Comparison of ENCODE assay signal across 9 cellular contexts in genomic region chr1:38045431-38046332, GRCh38. TPM values are rescaled to one million over a fixed set of nuclear protein-coding genes. Genes with fewer than 3 reads are reported as not detected.
DNase-seq lines count a peak whose midpoint lies in the region; ATAC-seq, FAIRE-seq and TF ChIP-seq lines count a peak whose summit lies in the region.
"Had no signal": no experiment of that assay in that cellular context is flagged by ENCODE, and none has a peak within 500 bp of the region (broad histone marks: within the 10 kb centered on the region; RNA-seq: fewer than 3 reads in every experiment).

No MANE protein-coding gene starts in this region.

- no peak overlapping the region for H3K27ac ChIP-seq in SK-N-SH (ENCODE audit: low read depth in 2 of 2, low read length in 1 of 2)

- H3K27ac Mint-ChIP-seq in progenitor cell of endocrine pancreas, result no peak overlapping the region

- 6% methylated on average over 20 of the region's 114 CpGs for WGBS in SK-N-SH (ENCODE audit: low lambda C conversion rate)

- H3K4me1 Mint-ChIP-seq in progenitor cell of endocrine pancreas (ENCODE audit: low read depth), result peaks cover 1% of the 10 kb centered on the region

- H3K79me2 ChIP-seq in SK-N-SH (ENCODE audit: insufficient read depth), result no peaks in the 10 kb centered on the region

- no peak for FAIRE-seq in urothelium cell line (lab: Jason Lieb, UNC)
- FAIRE-seq: islet of Langerhans had no signal

- H2AFZ ChIP-seq in SK-N-SH (ENCODE audit: low read depth), result no peak overlapping the region

- H3K36me3 ChIP-seq in SK-N-SH (replicated peaks in 1 of 2; ENCODE audit: control insufficient read depth in 1 of 2, insufficient read depth in 2 of 2, low read length in 1 of 2), result no peaks in the 10 kb centered on the region

- no peak overlapping the region for H3K9ac ChIP-seq in SK-N-SH

- POLR2A ChIA-PET in SK-N-SH (lab: Yijun Ruan, JAX), result no interaction called here

- H3K4me2 ChIP-seq in SK-N-SH, result no peak overlapping the region

- H3K4me3 ChIP-seq in SK-N-SH (ENCODE audit: low read depth in 2 of 2, low read length in 1 of 2), result no peak overlapping the region

- TF ChIP-seq EP300 in SK-N-SH (IDR thresholded peaks at IDR 0.05; ENCODE audit: borderline replicate concordance in 1 of 2, low read depth in 1 of 2, low read length in 1 of 2), result no peak

- no peaks in the 10 kb centered on the region for H3K9me2 ChIP-seq in SK-N-SH

- H3F3A ChIP-seq in SK-N-SH (replicated peaks; ENCODE audit: insufficient read depth), result no peaks in the 10 kb centered on the region

- no peaks in the 10 kb centered on the region for H3K9me3 Mint-ChIP-seq in progenitor cell of endocrine pancreas (ENCODE audit: low read depth)

- peaks cover 4% of the 10 kb centered on the region; the same call in 1 of the 2 replicates for H4K20me1 ChIP-seq in SK-N-SH (ENCODE audit: insufficient read depth)

- peak; percentile 55 for DNase-seq in SK-N-SH
- DNase-seq in NCI-H1105 treated with DMSO at 0.1 percent for 48 hours (lab: John Stamatoyannopoulos, UW), result peak; percentile 61
- peak; percentile 24 for DNase-seq in dermis blood vessel endothelial cell
- no peak for DNase-seq in progenitor cell of endocrine pancreas (ENCODE audit: low spot score, unreplicated experiment)
- no peak for DNase-seq in DMS153 (lab: John Stamatoyannopoulos, UW)
- no peak for DNase-seq in urothelium cell line (ENCODE audit: low spot score)
- no peak for DNase-seq in HCEC 1CT

- H3K27me3 ChIP-seq in SK-N-SH (ENCODE audit: insufficient read depth), result peaks cover 60% of the 10 kb centered on the region

- no peaks in the 10 kb centered on the region; a peak in 1 of 4 replicates for H3K4me1 ChIP-seq in SK-N-SH (ENCODE audit: control insufficient read depth in 1 of 2, insufficient read depth in 2 of 2, low read depth in 1 of 2, low read length in 1 of 2)

- CTCF ChIA-PET in SK-N-SH (lab: Yijun Ruan, JAX), result interaction anchor here (0.8 to 5.8 kb wide), 7 partner anchors 12 to 55 kb away, joined by 3 to 20 read pairs (median 3); no protein-coding TSS in a partner anchor

- H3K4me3 Mint-ChIP-seq in progenitor cell of endocrine pancreas (ENCODE audit: low read depth), result peak overlapping the region; percentile 21

- peaks cover 78% of the 10 kb centered on the region for H3K27me3 Mint-ChIP-seq in progenitor cell of endocrine pancreas

- ATAC-seq in SK-N-SH treated with all-trans-retinoic acid at 6 μM for 48 hours, result no peak

- no peak for TF ChIP-seq RAD21 in SK-N-SH (IDR thresholded peaks at IDR 0.05; ENCODE audit: low read length)

- no peaks in the 10 kb centered on the region for H3K36me3 Mint-ChIP-seq in progenitor cell of endocrine pancreas (ENCODE audit: insufficient read depth)

- TF ChIP-seq CTCF in SK-N-SH (IDR thresholded peaks at IDR 0.05), result no peak
- TF ChIP-seq CTCF in progenitor cell of endocrine pancreas (IDR thresholded peaks at IDR 0.05; ENCODE audit: unreplicated experiment), result no peak

- H3K9me3 ChIP-seq in SK-N-SH, result no peaks in the 10 kb centered on the region

TF ChIP-seq in SK-N-SH, 30 proteins besides CTCF, POLR2A, EP300 and RAD21:
- TF ChIP-seq EZH2phosphoT487 (IDR thresholded peaks at IDR 0.05; ENCODE audit: borderline replicate concordance, low read depth), result peak; percentile 82; the same call in 1 of the 2 replicates
- TF ChIP-seq ELF1 (IDR thresholded peaks at IDR 0.05), result no peak

TF ChIP-seq in SK-N-SH treated with all-trans-retinoic acid at 6 μM for 48 hours, 23 proteins besides CTCF, POLR2A, EP300 and RAD21:
- no peak for TF ChIP-seq GLIS3 (CRISPR knock-in tag; IDR thresholded peaks at IDR 0.05)
- TF ChIP-seq RARB (CRISPR knock-in tag; IDR thresholded peaks at IDR 0.05), result no peak
- TF ChIP-seq BACH2 (CRISPR knock-in tag; IDR thresholded peaks at IDR 0.05; ENCODE audit: borderline replicate concordance), result no peak
- TF ChIP-seq ZFP30 (CRISPR knock-in tag; IDR thresholded peaks at IDR 0.05), result no peak
- no peak for TF ChIP-seq ZNF70 (CRISPR knock-in tag; IDR thresholded peaks at IDR 0.05)
- no peak for TF ChIP-seq SNAI2 (CRISPR knock-in tag; IDR thresholded peaks at IDR 0.05)
- TF ChIP-seq ISL1 (CRISPR knock-in tag; IDR thresholded peaks at IDR 0.05), result no peak
- no peak for TF ChIP-seq ESRRG (CRISPR knock-in tag; IDR thresholded peaks at IDR 0.05)
- no peak for TF ChIP-seq TSHZ2 (CRISPR knock-in tag; IDR thresholded peaks at IDR 0.05)
- TF ChIP-seq CSRNP3 (CRISPR knock-in tag; IDR thresholded peaks at IDR 0.05), result no peak
- no peak for TF ChIP-seq ZFP3 (CRISPR knock-in tag; IDR thresholded peaks at IDR 0.05)
- TF ChIP-seq ARNTL (CRISPR knock-in tag; IDR thresholded peaks at IDR 0.05; ENCODE audit: borderline replicate concordance, low read depth), result no peak
- TF ChIP-seq ZNF565 (CRISPR knock-in tag; conservative IDR thresholded peaks at IDR 0.05; ENCODE audit: low read depth), result no peak
- TF ChIP-seq CSDC2 (CRISPR knock-in tag; IDR thresholded peaks at IDR 0.05), result no peak
- no peak for TF ChIP-seq CREB5 (CRISPR knock-in tag; IDR thresholded peaks at IDR 0.05; ENCODE audit: low read depth)

RNA-seq across cellular contexts. Expression of gene POU3F1, which starts 0.9 kb away (rescaled TPM):
- not detected in 2 replicates for polyA plus RNA-seq in SK-N-SH (2012; rRNA removed)
- not detected in 2 replicates for polyA plus RNA-seq in SK-N-SH (2012; cell fraction: cytosol; rRNA removed)
- polyA plus RNA-seq in SK-N-SH (2012; cell fraction: nucleus; rRNA removed), result not detected in 2 replicates
- total RNA-seq in dermis blood vessel endothelial cell (under 0.01 and 0.05 TPM in 2 replicates), progenitor cell of endocrine pancreas (0.31 and 0.43 TPM in 2 replicates)

RNA-seq across cellular contexts. Expression of gene UTP11, which starts 33.1 kb away (rescaled TPM):
- polyA plus RNA-seq in SK-N-SH (2012; rRNA removed), result 26.8 and 27.3 TPM in 2 replicates
- 38.0 and 45.1 TPM in 2 replicates for polyA plus RNA-seq in SK-N-SH (2012; cell fraction: cytosol; rRNA removed)
- 12.3 and 17.0 TPM in 2 replicates for polyA plus RNA-seq in SK-N-SH (2012; cell fraction: nucleus; rRNA removed)
- total RNA-seq in dermis blood vessel endothelial cell (47.0 and 47.5 TPM in 2 replicates), progenitor cell of endocrine pancreas (23.8 and 27.2 TPM in 2 replicates)

RNA-seq across cellular contexts. Expression of gene FHL3, which starts 40.4 kb away (rescaled TPM):
- 4.2 and 6.8 TPM in 2 replicates for polyA plus RNA-seq in SK-N-SH (2012; rRNA removed)
- 4.1 and 7.3 TPM in 2 replicates for polyA plus RNA-seq in SK-N-SH (2012; cell fraction: cytosol; rRNA removed)
- 13.5 and 14.1 TPM in 2 replicates for polyA plus RNA-seq in SK-N-SH (2012; cell fraction: nucleus; rRNA removed)
- 12.4 and 20.2 TPM in 2 replicates for total RNA-seq in dermis blood vessel endothelial cell
- 16.5 and 17.6 TPM in 2 replicates for total RNA-seq in progenitor cell of endocrine pancreas

RNA-seq across cellular contexts. Expression of gene SF3A3, which starts 55.9 kb away (rescaled TPM):
- 35.3 and 41.5 TPM in 2 replicates for polyA plus RNA-seq in SK-N-SH (2012; rRNA removed)
- polyA plus RNA-seq in SK-N-SH (2012; cell fraction: cytosol; rRNA removed), result 46.3 and 54.9 TPM in 2 replicates
- 23.1 and 44.0 TPM in 2 replicates for polyA plus RNA-seq in SK-N-SH (2012; cell fraction: nucleus; rRNA removed)
- total RNA-seq in dermis blood vessel endothelial cell (73.7 and 136 TPM in 2 replicates), progenitor cell of endocrine pancreas (73.8 and 77.3 TPM in 2 replicates)

Comparison
In these comparisons a context has a peak if more than half of its experiments do, and no peak if none do; other contexts are left out.
1. DNase-seq: peak in SK-N-SH (single experiment), NCI-H1105 treated with DMSO at 0.1 percent for 48 hours (single experiment) and dermis blood vessel endothelial cell (single experiment); none in progenitor cell of endocrine pancreas (single experiment), DMS153 (single experiment), urothelium cell line (single experiment) and HCEC 1CT (single experiment).